In the genomic region with DNA sequence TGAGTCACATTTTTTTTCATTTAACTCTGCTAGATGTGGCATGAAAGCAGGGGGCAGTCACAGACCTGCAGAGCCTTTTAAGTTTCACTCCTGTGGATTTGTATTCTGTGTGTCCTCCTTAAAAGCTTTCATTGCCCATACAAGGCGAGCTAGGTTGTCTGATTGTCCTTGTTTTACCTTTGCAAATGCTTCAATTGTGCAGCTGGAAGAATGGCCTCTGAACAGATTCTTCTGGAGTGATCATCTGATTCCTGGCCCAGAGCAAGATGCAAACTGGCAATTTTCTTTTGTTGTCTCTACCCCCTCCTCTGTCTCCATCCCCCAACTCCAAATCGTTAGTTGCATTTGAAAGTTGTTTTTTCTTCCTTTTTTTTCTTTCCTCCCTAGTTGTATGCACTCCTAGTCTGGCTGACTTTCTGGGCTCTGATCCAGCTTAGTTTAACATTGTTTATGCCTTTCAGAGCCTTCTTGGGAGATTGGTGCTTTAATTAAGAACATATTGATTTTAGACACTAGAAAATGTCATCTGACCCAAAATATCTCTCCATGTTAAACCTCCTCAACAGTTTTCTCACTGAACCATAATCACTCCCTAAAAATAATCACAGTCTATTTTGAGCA, we compare ENCODE assay signal across 9 cellular contexts.
DNase-seq lines count a peak whose midpoint lies in the region; ATAC-seq, FAIRE-seq and TF ChIP-seq lines count a peak whose summit lies in the region.
"Had no signal": no experiment of that assay in that cellular context is flagged by ENCODE, and none has a peak within 500 bp of the region (broad histone marks: within the 10 kb centered on the region; RNA-seq: fewer than 3 reads in every experiment).

No MANE protein-coding gene starts in this region.

- H3K4me3 ChIP-seq in AG04449 (ENCODE audit: low read depth, low read length) = no peak overlapping the region
- no peak overlapping the region for H3K4me3 ChIP-seq in lower lobe of right lung

- peak; percentile 42 for DNase-seq in AG04449 (ENCODE audit: low read depth, low spot score)
- no peak for DNase-seq in caudate nucleus (lab: John Stamatoyannopoulos, UW)
- no peak for DNase-seq in lower lobe of right lung
- DNase-seq in urothelium cell line (ENCODE audit: low spot score) = no peak
- no peak for DNase-seq in activated CD4-positive, CD25-positive, alpha-beta regulatory T cell (lab: John Stamatoyannopoulos, UW)

- peak overlapping the region; percentile 39 for H3K27ac ChIP-seq in caudate nucleus (ENCODE audit: low read depth, low read length)
- H3K27ac ChIP-seq in lower lobe of right lung = peak overlapping the region; percentile 57
- H3K27ac ChIP-seq: KMS-11 had no signal

- TF ChIP-seq CTCF in AG04449 (IDR thresholded peaks at IDR 0.05; ENCODE audit: insufficient read depth, low read length, missing control alignments) (no peak), lower lobe of right lung (IDR thresholded peaks at IDR 0.05) (no peak)

- ATAC-seq in lower lobe of right lung (no peak), HG03139 (IDR thresholded peaks at IDR 0.05; ENCODE audit: unreplicated experiment) (no peak), GM21381 (IDR thresholded peaks at IDR 0.05; ENCODE audit: unreplicated experiment) (no peak)

- 0 out of 2 replicates have a peak, but pooled peaks have one; percentile 4 for TF ChIP-seq RAD21 in Ishikawa (IDR thresholded peaks at IDR 0.05; ENCODE audit: low read depth)

- no peaks in the 10 kb centered on the region for H3K36me3 ChIP-seq in lower lobe of right lung

- no peaks in the 10 kb centered on the region for H3K27me3 ChIP-seq in lower lobe of right lung (ENCODE audit: low read depth)

- intact Hi-C loops in lower lobe of right lung (cut with DNase I) = no loop called here

- no peaks in the 10 kb centered on the region for H3K9me3 ChIP-seq in lower lobe of right lung

- CTCF ChIA-PET in AG04449 (lab: Yijun Ruan, JAX) = interaction anchor here (0.8 to 3.2 kb wide), 2 partner anchors 9 to 48 kb away, joined by 4 to 12 read pairs; no protein-coding TSS in a partner anchor

- TF ChIP-seq EP300 in Ishikawa (IDR thresholded peaks at IDR 0.05; ENCODE audit: borderline replicate concordance) = no peak

- POLR2A ChIA-PET in AG04449 (lab: Yijun Ruan, JAX) = no interaction called here

- no peak for FAIRE-seq in urothelium cell line (lab: Jason Lieb, UNC)

- peaks cover 24% of the 10 kb centered on the region for H3K4me1 ChIP-seq in lower lobe of right lung

TF ChIP-seq in Ishikawa, 13 proteins besides CTCF, POLR2A, EP300 and RAD21:
- TF ChIP-seq NFIC (IDR thresholded peaks at IDR 0.05) = no peak
- TF ChIP-seq TAF1 (IDR thresholded peaks at IDR 0.05; ENCODE audit: low read depth) = no peak
- TF ChIP-seq CREB1 (IDR thresholded peaks at IDR 0.05; ENCODE audit: low read depth) = no peak
- TF ChIP-seq ZBTB7A (IDR thresholded peaks at IDR 0.05; ENCODE audit: low read depth) = no peak
- no peak for TF ChIP-seq EGR1 (IDR thresholded peaks at IDR 0.05)
- TF ChIP-seq TCF12 (IDR thresholded peaks at IDR 0.05; ENCODE audit: low read depth) = no peak
- no peak for TF ChIP-seq CEBPB (IDR thresholded peaks at IDR 0.05)
- TF ChIP-seq, protein P1, sequence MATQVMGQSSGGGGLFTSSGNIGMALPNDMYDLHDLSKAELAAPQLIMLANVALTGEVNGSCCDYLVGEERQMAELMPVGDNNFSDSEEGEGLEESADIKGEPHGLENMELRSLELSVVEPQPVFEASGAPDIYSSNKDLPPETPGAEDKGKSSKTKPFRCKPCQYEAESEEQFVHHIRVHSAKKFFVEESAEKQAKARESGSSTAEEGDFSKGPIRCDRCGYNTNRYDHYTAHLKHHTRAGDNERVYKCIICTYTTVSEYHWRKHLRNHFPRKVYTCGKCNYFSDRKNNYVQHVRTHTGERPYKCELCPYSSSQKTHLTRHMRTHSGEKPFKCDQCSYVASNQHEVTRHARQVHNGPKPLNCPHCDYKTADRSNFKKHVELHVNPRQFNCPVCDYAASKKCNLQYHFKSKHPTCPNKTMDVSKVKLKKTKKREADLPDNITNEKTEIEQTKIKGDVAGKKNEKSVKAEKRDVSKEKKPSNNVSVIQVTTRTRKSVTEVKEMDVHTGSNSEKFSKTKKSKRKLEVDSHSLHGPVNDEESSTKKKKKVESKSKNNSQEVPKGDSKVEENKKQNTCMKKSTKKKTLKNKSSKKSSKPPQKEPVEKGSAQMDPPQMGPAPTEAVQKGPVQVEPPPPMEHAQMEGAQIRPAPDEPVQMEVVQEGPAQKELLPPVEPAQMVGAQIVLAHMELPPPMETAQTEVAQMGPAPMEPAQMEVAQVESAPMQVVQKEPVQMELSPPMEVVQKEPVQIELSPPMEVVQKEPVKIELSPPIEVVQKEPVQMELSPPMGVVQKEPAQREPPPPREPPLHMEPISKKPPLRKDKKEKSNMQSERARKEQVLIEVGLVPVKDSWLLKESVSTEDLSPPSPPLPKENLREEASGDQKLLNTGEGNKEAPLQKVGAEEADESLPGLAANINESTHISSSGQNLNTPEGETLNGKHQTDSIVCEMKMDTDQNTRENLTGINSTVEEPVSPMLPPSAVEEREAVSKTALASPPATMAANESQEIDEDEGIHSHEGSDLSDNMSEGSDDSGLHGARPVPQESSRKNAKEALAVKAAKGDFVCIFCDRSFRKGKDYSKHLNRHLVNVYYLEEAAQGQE (IDR thresholded peaks at IDR 0.05; ENCODE audit: low read depth) = no peak
- TF ChIP-seq TEAD4 (IDR thresholded peaks at IDR 0.05) = no peak
- TF ChIP-seq MAX (IDR thresholded peaks at IDR 0.05) = no peak
- TF ChIP-seq FOXM1 (IDR thresholded peaks at IDR 0.05; ENCODE audit: borderline replicate concordance, low read depth) = no peak
- TF ChIP-seq YY1 (IDR thresholded peaks at IDR 0.05; ENCODE audit: low read depth) = no peak
- TF ChIP-seq, protein P2, sequence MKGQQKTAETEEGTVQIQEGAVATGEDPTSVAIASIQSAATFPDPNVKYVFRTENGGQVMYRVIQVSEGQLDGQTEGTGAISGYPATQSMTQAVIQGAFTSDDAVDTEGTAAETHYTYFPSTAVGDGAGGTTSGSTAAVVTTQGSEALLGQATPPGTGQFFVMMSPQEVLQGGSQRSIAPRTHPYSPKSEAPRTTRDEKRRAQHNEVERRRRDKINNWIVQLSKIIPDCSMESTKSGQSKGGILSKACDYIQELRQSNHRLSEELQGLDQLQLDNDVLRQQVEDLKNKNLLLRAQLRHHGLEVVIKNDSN (IDR thresholded peaks at IDR 0.05) = no peak
TF ChIP-seq in Ishikawa: peak in this region for 0.
